ENCODE assay signal across 17 cellular contexts in the genomic region with DNA sequence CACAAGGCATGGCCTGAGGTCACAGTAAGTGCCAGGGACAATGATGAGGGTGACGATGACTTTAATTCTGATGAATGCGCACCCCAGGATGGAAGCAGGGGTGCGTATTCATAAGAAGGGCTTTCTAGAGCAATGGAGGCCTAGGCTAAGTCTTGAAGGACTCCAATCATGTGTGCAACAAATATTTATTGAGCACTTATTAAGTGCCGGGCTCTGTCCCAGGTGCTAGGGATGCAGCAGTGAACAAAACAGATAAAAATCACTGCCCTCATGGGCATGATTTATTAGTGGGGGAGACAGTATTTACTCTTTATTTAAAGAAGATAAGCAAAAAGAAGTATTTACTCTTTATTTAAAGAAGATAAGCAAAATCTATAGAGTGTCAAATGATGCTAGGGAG.
A peak's percentile ranks its signal among the peaks of the same experiment; 100 is the strongest.
DNase-seq lines count a peak whose midpoint lies in the region; ATAC-seq and TF ChIP-seq lines count a peak whose summit lies in the region.
"Had no signal": no experiment of that assay in that cellular context is flagged by ENCODE, and none has a peak within 500 bp of the region (broad histone marks: within the 10 kb centered on the region; RNA-seq: fewer than 3 reads in every experiment).

No MANE protein-coding gene starts in this region.

- H3K9ac ChIP-seq in GM23248, result no peak overlapping the region

- no peak for ATAC-seq in T-helper 17 cell
- no peak for ATAC-seq in upper lobe of left lung (ENCODE audit: low FRiP score in 2 of 2)
- no peak for ATAC-seq in aorta (ENCODE audit: low FRiP score)

- WGBS in GM23248 (ENCODE audit: low coverage in 1 of 2, low lambda C conversion rate in 2 of 2, missing lambda C conversion rate in 2 of 2), 2 experiments, result 90 to 91% methylated on average over 4 of the region's 4 CpGs
- 75% methylated on average over 4 of the region's 4 CpGs for WGBS in hepatocyte (ENCODE audit: low lambda C conversion rate, missing lambda C conversion rate)
- WGBS in upper lobe of left lung, 2 donors, result 77 to 80% methylated on average over 4 of the region's 4 CpGs
- 91 to 95% methylated on average over 4 of the region's 4 CpGs for WGBS in aorta, 2 donors

- TF ChIP-seq EP300 in upper lobe of left lung (IDR thresholded peaks at IDR 0.05), result no peak

- H3K4me3 ChIP-seq in Caco-2 (ENCODE audit: low read depth, low read length) (no peak overlapping the region), GM23248 (peak overlapping the region; percentile 55; the same call in 1 of the 2 replicates), hepatocyte (no peak overlapping the region), upper lobe of left lung (no peak overlapping the region), aorta (ENCODE audit: low read length in 2 of 2) (no peak overlapping the region)
- H3K4me3 ChIP-seq: MG63, Peyer's patch had no signal

- peak overlapping the region; percentile 86 for H3K27ac Mint-ChIP-seq in Caco-2 (ENCODE audit: unreplicated experiment)
- peak overlapping the region; percentile 4 for H3K27ac Mint-ChIP-seq in T-helper 17 cell
- H3K27ac Mint-ChIP-seq: CD4-positive, CD25-positive, alpha-beta regulatory T cell had no signal

- H4K20me1 ChIP-seq in GM23248 (ENCODE audit: insufficient read depth) (no peaks in the 10 kb centered on the region), hepatocyte (ENCODE audit: insufficient read depth, poor library complexity, severe bottlenecking) (no peaks in the 10 kb centered on the region)

- TF ChIP-seq CTCF in Caco-2 (IDR thresholded peaks at IDR 0.05; ENCODE audit: insufficient read depth in 1 of 2, low read depth in 1 of 2, low read length in 1 of 2, severe bottlenecking in 1 of 2, unreplicated experiment in 1 of 2) (no peak), hepatocyte (IDR thresholded peaks at IDR 0.05; ENCODE audit: poor library complexity) (no peak), upper lobe of left lung (IDR thresholded peaks at IDR 0.05) (no peak), GM13976 (IDR thresholded peaks at IDR 0.05; ENCODE audit: borderline replicate concordance, control extremely low read depth, extremely low read depth, insufficient read depth, missing control alignments) (no peak)

- H3K9me2 ChIP-seq in GM23248 (ENCODE audit: insufficient read depth) (no peaks in the 10 kb centered on the region), hepatocyte (replicated peaks; ENCODE audit: insufficient read depth) (no peaks in the 10 kb centered on the region)

- H2AFZ ChIP-seq in GM23248 (peak overlapping the region; percentile 72), hepatocyte (no peak overlapping the region)

- CTCF ChIA-PET in Caco-2 (lab: Charles Lee), result no interaction called here

- H3K4me1 Mint-ChIP-seq in Caco-2 (ENCODE audit: low read depth, unreplicated experiment), result peaks cover 18% of the 10 kb centered on the region
- H3K4me1 Mint-ChIP-seq in T-helper 17 cell, result peaks cover 11% of the 10 kb centered on the region

- no peak overlapping the region for H3K27ac ChIP-seq in GM23248
- H3K27ac ChIP-seq in hepatocyte, result no peak overlapping the region
- H3K27ac ChIP-seq in upper lobe of left lung, result no peak overlapping the region
- H3K27ac ChIP-seq in aorta (ENCODE audit: low read depth in 1 of 2, low read length in 2 of 2), result no peak overlapping the region
- H3K27ac ChIP-seq: Peyer's patch had no signal

- H3K36me3 Mint-ChIP-seq in Caco-2 (ENCODE audit: insufficient read depth, unreplicated experiment) (no peaks in the 10 kb centered on the region), T-helper 17 cell (ENCODE audit: low read depth) (peaks cover 3% of the 10 kb centered on the region)
- H3K36me3 Mint-ChIP-seq: CD4-positive, CD25-positive, alpha-beta regulatory T cell had no signal

- POLR2A ChIA-PET in Caco-2 (lab: Charles Lee), result no interaction called here

- H3F3A ChIP-seq in GM23248 (ENCODE audit: insufficient read depth), result no peaks in the 10 kb centered on the region

- H3K27me3 Mint-ChIP-seq in Caco-2 (ENCODE audit: insufficient read depth, unreplicated experiment), result no peaks in the 10 kb centered on the region
- peaks cover 66% of the 10 kb centered on the region for H3K27me3 Mint-ChIP-seq in T-helper 17 cell

- H3K4me1 ChIP-seq in Caco-2 (peaks cover 12% of the 10 kb centered on the region; the same call in 1 of the 2 replicates), GM23248 (ENCODE audit: insufficient read depth) (peaks cover 7% of the 10 kb centered on the region; the same call in 1 of the 2 replicates), hepatocyte (ENCODE audit: insufficient read depth) (no peaks in the 10 kb centered on the region), upper lobe of left lung (peaks cover 0 to 6% (median 0%) of the 10 kb centered on the region in 4 donors), aorta (ENCODE audit: control insufficient read depth in 1 of 2, insufficient read depth in 2 of 2, low read length in 2 of 2) (no peaks in the 10 kb centered on the region)
- H3K4me1 ChIP-seq: Peyer's patch had no signal

- DNase-seq in Caco-2 (peak in 1 of 2 experiments; percentile 24), GM23248 (no peak), T-helper 17 cell (no peak), hepatocyte (ENCODE audit: low spot score) (no peak), upper lobe of left lung (no peak), GM13976 (ENCODE audit: low spot score) (no peak), aorta (no peak), islet precursor cell (no peak)
- DNase-seq: ACHN; AML-193; CD4-positive, CD25-positive, alpha-beta regulatory T cell; MG63; NCI-H1092 treated with DMSO at 0.1 percent for 48 hours; NCI-H2107; NCI-H226; Peyer's patch; Right ventricle myocardium superior had no signal

- H3K27me3 ChIP-seq in Caco-2 (replicated peaks; ENCODE audit: control insufficient read depth, insufficient read depth, low read length) (no peaks in the 10 kb centered on the region; the same call in 1 of the 2 replicates), GM23248 (replicated peaks; ENCODE audit: insufficient read depth) (peaks cover 15% of the 10 kb centered on the region; the same call in 1 of the 2 replicates), hepatocyte (peaks cover 15% of the 10 kb centered on the region), upper lobe of left lung (peaks cover 0 to 7% (median 0%) of the 10 kb centered on the region in 4 donors), aorta (ENCODE audit: control insufficient read depth in 1 of 2, insufficient read depth in 2 of 2, low read length in 1 of 2) (no peaks in the 10 kb centered on the region)
- H3K27me3 ChIP-seq: MG63, Peyer's patch had no signal

- in situ Hi-C loops in GM23248 (cut with MboI), result no loop called here
- in situ Hi-C loops in GM13976 (cut with MboI; ENCODE audit: low sequenced_read_pairs, unreplicated experiment), result no loop called here

- H3K36me3 ChIP-seq in Caco-2 (ENCODE audit: control insufficient read depth, insufficient read depth, low read length), result no peaks in the 10 kb centered on the region
- H3K36me3 ChIP-seq in GM23248 (ENCODE audit: low read depth), result no peaks in the 10 kb centered on the region
- H3K36me3 ChIP-seq in hepatocyte (replicated peaks; ENCODE audit: insufficient read depth, low read depth), result no peaks in the 10 kb centered on the region
- no peaks in the 10 kb centered on the region for H3K36me3 ChIP-seq in upper lobe of left lung
- H3K36me3 ChIP-seq in aorta (ENCODE audit: control insufficient read depth in 1 of 2, insufficient read depth in 2 of 2, low read length in 1 of 2), result no peaks in the 10 kb centered on the region
- H3K36me3 ChIP-seq: MG63, Peyer's patch had no signal

- no peak for TF ChIP-seq POLR2A in upper lobe of left lung (IDR thresholded peaks at IDR 0.05)

- intact Hi-C loops in Caco-2 (cut with micrococcal nuclease; ENCODE audit: unreplicated experiment) (loop anchor here (2.0 kb wide), 1 partner anchor 86 kb away; no protein-coding TSS in a partner anchor), aorta (cut with DNase I) (loop anchor here in 1 of 2 donors (5.0 kb wide), 1 partner anchor 86 kb away; no protein-coding TSS in a partner anchor)

- no TSS peak for BruUV-seq in Caco-2 (replicated peaks; lab: Mats Ljungman, UMichigan)

- H3K79me2 ChIP-seq in GM23248 (ENCODE audit: insufficient read depth), result no peaks in the 10 kb centered on the region
- H3K79me2 ChIP-seq in hepatocyte, result no peaks in the 10 kb centered on the region

- H3K4me2 ChIP-seq in GM23248 (ENCODE audit: unreplicated experiment) (no peak overlapping the region), hepatocyte (peak overlapping the region; percentile 73)

- H3K4me3 Mint-ChIP-seq in Caco-2 (ENCODE audit: unreplicated experiment) (peak overlapping the region; percentile 40), T-helper 17 cell (no peak overlapping the region)
- H3K4me3 Mint-ChIP-seq: CD4-positive, CD25-positive, alpha-beta regulatory T cell had no signal

- H3K9me3 ChIP-seq in Caco-2 (peaks cover 39% of the 10 kb centered on the region), GM23248 (ENCODE audit: low read depth) (no peaks in the 10 kb centered on the region), T-helper 17 cell (ENCODE audit: control insufficient read depth, low read length, poor library complexity, severe bottlenecking) (no peaks in the 10 kb centered on the region), hepatocyte (ENCODE audit: low read depth) (no peaks in the 10 kb centered on the region), upper lobe of left lung (peaks cover 0 to 9% (median 7%) of the 10 kb centered on the region in 4 donors), aorta (ENCODE audit: control insufficient read depth, low read length) (peaks cover 3% of the 10 kb centered on the region)

- H3K9me3 Mint-ChIP-seq in Caco-2 (ENCODE audit: unreplicated experiment), result peaks cover 33% of the 10 kb centered on the region
